ENCODE assay signal across 13 cellular contexts in genomic region chr14:50031534-50032313, GRCh38.
DNase-seq lines count a peak whose midpoint lies in the region; ATAC-seq, FAIRE-seq and TF ChIP-seq lines count a peak whose summit lies in the region.
"Had no signal": no experiment of that assay in that cellular context is flagged by ENCODE, and none has a peak within 500 bp of the region (broad histone marks: within the 10 kb centered on the region; RNA-seq: fewer than 3 reads in every experiment).

No MANE protein-coding gene starts in this region.

- H3K4me1 ChIP-seq in heart left ventricle (peaks cover 0 to 16% (median 0%) of the 10 kb centered on the region in 12 donors), right atrium auricular region (no peaks in the 10 kb centered on the region), astrocyte (ENCODE audit: insufficient read depth, low read length) (no peaks in the 10 kb centered on the region), keratinocyte (ENCODE audit: control insufficient read depth, extremely low read depth, insufficient read depth, low read length) (peaks cover 23% of the 10 kb centered on the region), OCI-LY7 (ENCODE audit: insufficient read depth, low read length, poor library complexity, severe bottlenecking) (no peaks in the 10 kb centered on the region), sigmoid colon (peaks cover 0 to 8% (median 4%) of the 10 kb centered on the region in 4 donors)

- CTCF ChIA-PET in OCI-LY7 (lab: Charles Lee; ENCODE audit: unreplicated experiment) = no interaction called here

- no peaks in the 10 kb centered on the region for H3K27me3 ChIP-seq in heart left ventricle
- no peaks in the 10 kb centered on the region for H3K27me3 ChIP-seq in right atrium auricular region
- no peaks in the 10 kb centered on the region for H3K27me3 ChIP-seq in astrocyte (ENCODE audit: insufficient read depth, low read length)
- no peaks in the 10 kb centered on the region for H3K27me3 ChIP-seq in keratinocyte (ENCODE audit: control insufficient read depth, extremely low read depth, insufficient read depth, low read length)
- H3K27me3 ChIP-seq in sigmoid colon = no peaks in the 10 kb centered on the region

- H3K9ac ChIP-seq in astrocyte (ENCODE audit: low read length) (no peak overlapping the region), keratinocyte (ENCODE audit: control insufficient read depth, extremely low read depth, insufficient read depth, low read length) (no peak overlapping the region)
- H3K9ac ChIP-seq: KMS-11 had no signal

- dilution Hi-C loops in keratinocyte (cut with MboI; ENCODE audit: extremely low pct_ligation_motif_present, low sequenced_read_pairs) = no loop called here

- no peak overlapping the region for H3K4me3 Mint-ChIP-seq in astrocyte (ENCODE audit: unreplicated experiment)
- H3K4me3 Mint-ChIP-seq: activated CD8-positive, alpha-beta memory T cell treated with anti-CD3 and anti-CD28 coated beads, Interleukin-2, amount 10 ng/mL, durations not matched to agents 7 days and 5 days had no signal

- FAIRE-seq in astrocyte (lab: Jason Lieb, UNC) (peak; percentile 17), keratinocyte (lab: Jason Lieb, UNC) (no peak)
- FAIRE-seq: GM12892 had no signal

- H3K4me2 ChIP-seq in astrocyte (ENCODE audit: low read length) = no peak overlapping the region
- H3K4me2 ChIP-seq in keratinocyte (ENCODE audit: control insufficient read depth, extremely low read depth, insufficient read depth, low read depth, low read length) = no peak overlapping the region
- H3K4me2 ChIP-seq in OCI-LY7 (ENCODE audit: low read length) = no peak overlapping the region
- H3K4me2 ChIP-seq: KMS-11 had no signal

- POLR2A ChIA-PET in OCI-LY7 (lab: Charles Lee) = interaction anchor here (1.0 to 1.2 kb wide), 2 partner anchors 28 to 30 kb away, joined by 3 to 5 read pairs; no protein-coding TSS in a partner anchor

- 72 to 81% (median 78%) methylated on average over 5 of the region's 5 CpGs for WGBS in heart left ventricle, 4 donors
- 91 to 95% methylated on average over 5 of the region's 5 CpGs for WGBS in sigmoid colon, 2 donors

- peak in 3 of 4 donors; percentile 43 to 67 (median 49) for ATAC-seq in heart left ventricle
- ATAC-seq: activated CD8-positive, alpha-beta memory T cell treated with anti-CD3 and anti-CD28 coated beads, Interleukin-2, amount 10 ng/mL, durations not matched to agents 7 days and 5 days had no signal

- peak overlapping the region in 6 of 12 donors; percentile 6 to 37 (median 33) for H3K27ac ChIP-seq in heart left ventricle
- peak overlapping the region in 1 of 2 donors; percentile 53 for H3K27ac ChIP-seq in right atrium auricular region
- no peak overlapping the region for H3K27ac ChIP-seq in astrocyte (ENCODE audit: low read depth, low read length)
- H3K27ac ChIP-seq in keratinocyte (ENCODE audit: control insufficient read depth, insufficient read depth, low read length) = no peak overlapping the region
- H3K27ac ChIP-seq in OCI-LY7 (ENCODE audit: low read depth, low read length, poor library complexity, severe bottlenecking) = no peak overlapping the region
- H3K27ac ChIP-seq in sigmoid colon = no peak overlapping the region
- H3K27ac ChIP-seq: KMS-11 had no signal

- peaks cover 9% of the 10 kb centered on the region for H3K27me3 Mint-ChIP-seq in astrocyte (ENCODE audit: low read depth, unreplicated experiment)
- H3K27me3 Mint-ChIP-seq: activated CD8-positive, alpha-beta memory T cell treated with anti-CD3 and anti-CD28 coated beads, Interleukin-2, amount 10 ng/mL, durations not matched to agents 7 days and 5 days had no signal

- H3K9me2 ChIP-seq in OCI-LY7 (ENCODE audit: insufficient read depth, low read length) = no peaks in the 10 kb centered on the region

- H2AFZ ChIP-seq in astrocyte (ENCODE audit: low read depth, low read length) = no peak overlapping the region
- peak overlapping the region; percentile 11 for H2AFZ ChIP-seq in keratinocyte (ENCODE audit: control insufficient read depth, low read length)
- H2AFZ ChIP-seq in OCI-LY7 (ENCODE audit: low read length) = no peak overlapping the region

- H3K4me1 Mint-ChIP-seq in astrocyte (ENCODE audit: low read depth, unreplicated experiment) = peaks cover 7% of the 10 kb centered on the region

- DNase-seq in heart left ventricle (no peak), right atrium auricular region (ENCODE audit: low spot score) (no peak), astrocyte (ENCODE audit: low read depth) (peak; percentile 55), keratinocyte (ENCODE audit: low read depth, low spot score) (no peak), OCI-LY7 (ENCODE audit: low spot score) (no peak), UCSD-AML1 (lab: John Stamatoyannopoulos, UW; ENCODE audit: unreplicated experiment) (no peak), sigmoid colon (no peak), NCI-H1436 (lab: John Stamatoyannopoulos, UW) (no peak)
- DNase-seq: activated CD8-positive, alpha-beta memory T cell treated with anti-CD3 and anti-CD28 coated beads, Interleukin-2, amount 10 ng/mL, durations not matched to agents 7 days and 5 days; NCI-H1694 treated with DMSO at 0.1 percent for 48 hours; NCI-H748 treated with DMSO at 0.1 percent for 48 hours had no signal

- no peaks in the 10 kb centered on the region for H3K9me3 ChIP-seq in heart left ventricle
- H3K9me3 ChIP-seq in right atrium auricular region = no peaks in the 10 kb centered on the region
- no peaks in the 10 kb centered on the region for H3K9me3 ChIP-seq in astrocyte (ENCODE audit: insufficient read depth, low read depth, low read length)
- H3K9me3 ChIP-seq in keratinocyte (ENCODE audit: control insufficient read depth, low read depth, low read length) = no peaks in the 10 kb centered on the region
- no peaks in the 10 kb centered on the region for H3K9me3 ChIP-seq in OCI-LY7 (ENCODE audit: low read length)
- H3K9me3 ChIP-seq in sigmoid colon = no peaks in the 10 kb centered on the region

- H4K20me1 ChIP-seq in astrocyte (ENCODE audit: insufficient read depth, low read length) (no peaks in the 10 kb centered on the region), keratinocyte (ENCODE audit: control insufficient read depth, extremely low read depth, insufficient read depth, low read length) (no peaks in the 10 kb centered on the region), OCI-LY7 (ENCODE audit: insufficient read depth, low read length) (no peaks in the 10 kb centered on the region)

- H3K9me1 ChIP-seq in keratinocyte (ENCODE audit: control insufficient read depth, extremely low read depth, insufficient read depth, low read length) = no peaks in the 10 kb centered on the region

- no peak for TF ChIP-seq CTCF in heart left ventricle (IDR thresholded peaks at IDR 0.05)
- no peak for TF ChIP-seq CTCF in right atrium auricular region (IDR thresholded peaks at IDR 0.05)
- no peak for TF ChIP-seq CTCF in astrocyte (IDR thresholded peaks at IDR 0.05; ENCODE audit: insufficient read depth, low read depth, low read length)
- TF ChIP-seq CTCF in keratinocyte (optimal IDR thresholded peaks at IDR 0.05 in 1 of 3, IDR thresholded peaks at IDR 0.05 in 1 of 3, conservative IDR thresholded peaks at IDR 0.05 in 1 of 3; ENCODE audit: extremely low read depth in 1 of 3, insufficient read depth in 2 of 3, low read length in 3 of 3) = no peak
- TF ChIP-seq CTCF in OCI-LY7 (conservative IDR thresholded peaks at IDR 0.05; ENCODE audit: low read length) = no peak
- no peak for TF ChIP-seq CTCF in sigmoid colon (IDR thresholded peaks at IDR 0.05)

- H3K27ac Mint-ChIP-seq in astrocyte (ENCODE audit: unreplicated experiment) = peak overlapping the region; percentile 22

- H3K4me3 ChIP-seq in heart left ventricle = no peak overlapping the region
- no peak overlapping the region for H3K4me3 ChIP-seq in right atrium auricular region
- no peak overlapping the region for H3K4me3 ChIP-seq in astrocyte (ENCODE audit: insufficient read depth, low read depth, low read length)
- H3K4me3 ChIP-seq in keratinocyte (ENCODE audit: control insufficient read depth in 2 of 3, extremely low read depth in 1 of 3, insufficient read depth in 2 of 3, low read depth in 1 of 3, low read length in 3 of 3) = no peak overlapping the region
- no peak overlapping the region for H3K4me3 ChIP-seq in OCI-LY7 (ENCODE audit: low read depth, low read length, poor library complexity, severe bottlenecking)
- no peak overlapping the region for H3K4me3 ChIP-seq in sigmoid colon

- TF ChIP-seq EP300 in sigmoid colon (IDR thresholded peaks at IDR 0.05) = no peak

- no peaks in the 10 kb centered on the region for H3K36me3 Mint-ChIP-seq in astrocyte (ENCODE audit: low read depth, unreplicated experiment)

- H3K79me2 ChIP-seq in astrocyte (ENCODE audit: insufficient read depth, low read length) (no peaks in the 10 kb centered on the region), keratinocyte (ENCODE audit: control insufficient read depth, insufficient read depth, low read length) (no peaks in the 10 kb centered on the region), OCI-LY7 (ENCODE audit: insufficient read depth, low read depth, low read length) (no peaks in the 10 kb centered on the region)

- H3K36me3 ChIP-seq in heart left ventricle (no peaks in the 10 kb centered on the region), right atrium auricular region (no peaks in the 10 kb centered on the region), astrocyte (ENCODE audit: insufficient read depth, low read length) (no peaks in the 10 kb centered on the region), keratinocyte (ENCODE audit: control insufficient read depth in 2 of 2, extremely low read depth in 1 of 2, insufficient read depth in 2 of 2, low read length in 2 of 2) (no peaks in the 10 kb centered on the region), OCI-LY7 (ENCODE audit: insufficient read depth, low read length) (no peaks in the 10 kb centered on the region), sigmoid colon (no peaks in the 10 kb centered on the region)

- H3K9me3 Mint-ChIP-seq in astrocyte (ENCODE audit: unreplicated experiment) = peaks cover 8% of the 10 kb centered on the region

- BruUV-seq in OCI-LY7 (replicated peaks; lab: Mats Ljungman, UMichigan) = no TSS peak

- intact Hi-C loops in heart left ventricle (cut with DNase I) = no loop called here
- intact Hi-C loops in OCI-LY7 (cut with micrococcal nuclease; ENCODE audit: unreplicated experiment) = no loop called here
- intact Hi-C loops in sigmoid colon (cut with DNase I) = no loop called here

- TF ChIP-seq POLR2A in heart left ventricle (IDR thresholded peaks at IDR 0.05) (no peak), sigmoid colon (IDR thresholded peaks at IDR 0.05) (no peak)
